ENCODE assay signal across 1 cellular context in the genomic region with DNA sequence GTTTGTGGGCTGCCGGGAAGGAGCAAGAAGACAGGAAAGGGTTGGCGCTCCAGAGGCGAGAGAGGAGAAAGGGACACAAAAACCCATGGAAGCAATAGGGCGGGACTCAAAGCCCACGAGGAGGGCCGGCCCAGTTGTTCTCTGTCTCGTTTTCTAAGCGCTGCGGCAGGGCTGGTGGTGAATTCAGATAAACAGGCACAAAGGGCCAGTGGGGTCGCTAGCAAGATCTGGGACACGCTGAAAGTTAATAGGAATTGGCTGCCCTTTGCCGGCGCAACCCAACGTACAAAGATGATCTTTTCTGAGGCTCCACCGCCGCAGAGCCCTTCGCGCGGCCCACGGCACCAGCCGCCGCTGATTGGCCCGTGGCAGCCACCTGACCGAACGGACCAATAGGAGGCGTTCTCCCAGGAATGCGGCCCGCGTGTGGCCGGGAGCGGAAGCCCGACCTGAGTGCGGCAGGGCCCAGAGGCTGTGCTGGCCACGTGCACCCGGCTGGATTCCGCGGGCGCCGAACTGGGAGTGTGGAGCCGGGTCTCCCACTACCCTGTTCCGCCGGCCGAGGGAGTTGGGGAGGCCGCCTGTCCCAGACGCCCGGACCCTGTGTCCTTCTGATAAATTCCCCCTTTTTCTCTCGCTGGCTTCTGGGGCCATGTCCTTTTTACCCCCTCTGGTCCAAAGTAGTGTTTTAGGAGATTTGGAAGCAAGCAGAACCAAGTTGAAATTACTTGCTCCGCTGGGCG.
A peak's percentile ranks its signal among the peaks of the same experiment; 100 is the strongest.
TF ChIP-seq lines count a peak whose summit lies in the region.

No MANE protein-coding gene starts in this region.

TF ChIP-seq in GM23338, 12 proteins besides CTCF, POLR2A, EP300 and RAD21:
- no peak for TF ChIP-seq REST (IDR thresholded peaks at IDR 0.05; ENCODE audit: unreplicated experiment)
- no peak for TF ChIP-seq ZNF331 (CRISPR knock-in tag; IDR thresholded peaks at IDR 0.05; ENCODE audit: low read depth)
- no peak for TF ChIP-seq JUNB (IDR thresholded peaks at IDR 0.05; ENCODE audit: unreplicated experiment)
- TF ChIP-seq CREB1 (CRISPR knock-in tag; IDR thresholded peaks at IDR 0.05; ENCODE audit: low read depth): peak; percentile 63
- TF ChIP-seq POLR2AphosphoS5 (IDR thresholded peaks at IDR 0.05; ENCODE audit: low read depth): peak; percentile 53
